Comparison of ENCODE assay signal across 11 cellular contexts in the genomic region with DNA sequence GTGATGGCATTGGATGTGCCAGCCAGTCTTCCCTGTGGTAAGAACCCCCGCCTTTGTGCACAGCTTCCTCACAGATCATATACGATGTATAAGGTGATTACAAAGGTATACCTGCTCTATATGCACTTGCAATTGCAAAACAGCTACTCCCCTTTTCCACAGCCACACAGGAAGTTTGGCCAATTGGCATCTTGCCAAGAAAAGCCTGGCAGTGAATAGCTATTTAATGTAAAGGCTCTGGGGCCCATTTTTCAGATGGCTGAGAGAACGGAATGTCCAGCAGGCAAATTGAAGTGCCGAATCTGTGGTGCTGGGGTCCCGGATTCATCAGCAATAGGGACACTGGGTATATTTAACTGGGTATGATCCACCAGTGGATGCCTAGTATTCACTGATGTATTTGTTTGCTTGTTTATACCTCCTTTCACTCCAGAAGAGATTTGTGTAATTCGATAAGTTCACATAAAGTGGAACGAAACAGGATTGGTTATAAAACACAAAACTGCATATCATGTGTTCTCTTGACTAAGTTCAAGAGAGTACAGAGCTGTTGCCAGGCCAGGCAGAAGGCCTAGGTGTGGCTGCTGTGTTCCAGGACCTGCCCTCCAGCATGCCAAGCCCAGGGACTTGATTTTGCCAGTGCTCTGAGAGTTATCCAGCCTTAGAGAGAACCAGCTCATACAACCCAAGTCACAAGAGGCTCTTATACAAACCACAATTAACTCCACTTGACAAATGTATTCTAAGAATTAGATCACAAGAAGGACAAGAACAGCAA. TPM values are rescaled to one million over a fixed set of nuclear protein-coding genes. Genes with fewer than 3 reads are reported as not detected.
DNase-seq lines count a peak whose midpoint lies in the region; ATAC-seq and TF ChIP-seq lines count a peak whose summit lies in the region.
"Had no signal": no experiment of that assay in that cellular context is flagged by ENCODE, and none has a peak within 500 bp of the region (broad histone marks: within the 10 kb centered on the region; RNA-seq: fewer than 3 reads in every experiment).

No MANE protein-coding gene starts in this region.

- in situ Hi-C loops in mammary epithelial cell (cut with MboI; ENCODE audit: low sequenced_read_pairs in 2 of 2) = no loop called here

- no peaks in the 10 kb centered on the region for H3K79me2 ChIP-seq in mammary epithelial cell (ENCODE audit: insufficient read depth, low read length)

- no peak overlapping the region for H3K4me2 ChIP-seq in mammary epithelial cell (ENCODE audit: insufficient read depth, low read depth, low read length)

- H4K20me1 ChIP-seq in mammary epithelial cell (ENCODE audit: insufficient read depth, low read length) = no peaks in the 10 kb centered on the region

- BruUV-seq in MCF 10A (replicated peaks; lab: Mats Ljungman, UMichigan) = no TSS peak
- no TSS peak for BruUV-seq in mammary epithelial cell (replicated peaks; lab: Mats Ljungman, UMichigan)

- no peaks in the 10 kb centered on the region for H3K36me3 Mint-ChIP-seq in MCF 10A (ENCODE audit: insufficient read depth, unreplicated experiment)
- H3K36me3 Mint-ChIP-seq: activated naive CD8-positive, alpha-beta T cell treated with anti-CD3 and anti-CD28 coated beads, Interleukin-2, amount 10 ng/mL, durations not matched to agents 7 days and 5 days had no signal

- WGBS in mammary epithelial cell (ENCODE audit: low coverage, missing lambda C conversion rate) = 51% methylated on average over 7 of the region's 7 CpGs

- H2AFZ ChIP-seq in mammary epithelial cell (ENCODE audit: low read depth, low read length) = no peak overlapping the region

- H3K27me3 ChIP-seq in mammary epithelial cell (ENCODE audit: insufficient read depth, low read length) (no peaks in the 10 kb centered on the region), adipocyte (replicated peaks; ENCODE audit: control insufficient read depth, insufficient read depth, low read length) (peaks cover 40% of the 10 kb centered on the region), vagina (no peaks in the 10 kb centered on the region), MG63 (no peaks in the 10 kb centered on the region; the same call in 1 of the 2 replicates)

- H3K27ac Mint-ChIP-seq in MCF 10A (ENCODE audit: low read depth, unreplicated experiment) = peak overlapping the region; percentile 84
- H3K27ac Mint-ChIP-seq: activated naive CD8-positive, alpha-beta T cell treated with anti-CD3 and anti-CD28 coated beads, Interleukin-2, amount 10 ng/mL, durations not matched to agents 7 days and 5 days had no signal

- peak overlapping the region; percentile 15 for H3K4me3 Mint-ChIP-seq in MCF 10A (ENCODE audit: unreplicated experiment)
- H3K4me3 Mint-ChIP-seq: activated naive CD8-positive, alpha-beta T cell treated with anti-CD3 and anti-CD28 coated beads, Interleukin-2, amount 10 ng/mL, durations not matched to agents 7 days and 5 days had no signal

- H3K9me3 Mint-ChIP-seq in MCF 10A (ENCODE audit: unreplicated experiment) = peaks cover 8% of the 10 kb centered on the region

- POLR2A ChIA-PET in MCF 10A (lab: Yijun Ruan, JAX) = interaction anchor here (0.6 to 2.2 kb wide), 15 partner anchors 10 to 644 kb away, joined by 3 to 17 read pairs (median 3); a partner anchor contains a TSS

- no peaks in the 10 kb centered on the region for H3K36me3 ChIP-seq in mammary epithelial cell (ENCODE audit: insufficient read depth, low read length)
- H3K36me3 ChIP-seq in adipocyte (ENCODE audit: control insufficient read depth, insufficient read depth, low read length, severe bottlenecking) = no peaks in the 10 kb centered on the region
- no peaks in the 10 kb centered on the region for H3K36me3 ChIP-seq in vagina
- H3K36me3 ChIP-seq in MG63 = no peaks in the 10 kb centered on the region

- peak; percentile 92 for ATAC-seq in left colon

- CTCF ChIA-PET in MCF 10A (lab: Yijun Ruan, JAX) (interaction anchor here (0.6 to 2.7 kb wide), 13 partner anchors 11 to 1252 kb away, joined by 3 to 43 read pairs (median 4); no protein-coding TSS in a partner anchor), mammary epithelial cell (lab: Charles Lee; ENCODE audit: low non-redundant PET) (no interaction called here)

- peaks cover 45% of the 10 kb centered on the region for H3K4me1 Mint-ChIP-seq in MCF 10A (ENCODE audit: insufficient read depth, unreplicated experiment)
- H3K4me1 Mint-ChIP-seq: activated naive CD8-positive, alpha-beta T cell treated with anti-CD3 and anti-CD28 coated beads, Interleukin-2, amount 10 ng/mL, durations not matched to agents 7 days and 5 days had no signal

- DNase-seq in MCF 10A (ENCODE audit: unreplicated experiment) = peak; percentile 97
- DNase-seq in mammary epithelial cell = no peak
- DNase-seq in adipocyte (ENCODE audit: low read depth) = no peak
- DNase-seq in left colon = peak; percentile 48 to 73
- DNase-seq in vagina (ENCODE audit: extremely low spot score in 2 of 2) = no peak
- no peak for DNase-seq in MG63
- DNase-seq in SHP77 (lab: John Stamatoyannopoulos, UW) = no peak
- no peak for DNase-seq in caudate nucleus (lab: John Stamatoyannopoulos, UW)
- DNase-seq: activated naive CD8-positive, alpha-beta T cell treated with anti-CD3 and anti-CD28 coated beads, Interleukin-2, amount 10 ng/mL, durations not matched to agents 7 days and 5 days; mesendoderm; T1000 had no signal

- H3K27ac ChIP-seq in mammary epithelial cell (ENCODE audit: insufficient read depth, low read depth, low read length) (no peak overlapping the region), vagina (peak overlapping the region; percentile 16), caudate nucleus (ENCODE audit: low read depth, low read length) (no peak overlapping the region)

- intact Hi-C loops in MCF 10A (cut with micrococcal nuclease) (loop anchor here (5.0 kb wide), 1 partner anchor 106 kb away; a partner anchor contains a TSS), mammary epithelial cell (cut with micrococcal nuclease) (no loop called here), left colon (cut with DNase I, micrococcal nuclease) (no loop called here), vagina (cut with DNase I) (no loop called here)

- H3K4me3 ChIP-seq in mammary epithelial cell (replicated peaks in 1 of 3; ENCODE audit: insufficient read depth in 1 of 3, low read depth in 2 of 3, low read length in 3 of 3) = no peak overlapping the region
- no peak overlapping the region for H3K4me3 ChIP-seq in adipocyte (ENCODE audit: low read length)
- H3K4me3 ChIP-seq in vagina = no peak overlapping the region
- no peak overlapping the region for H3K4me3 ChIP-seq in MG63

- H3K9ac ChIP-seq in mammary epithelial cell (ENCODE audit: insufficient read depth, low read length) = no peak overlapping the region
- H3K9ac ChIP-seq in adipocyte (ENCODE audit: low read length) = peak overlapping the region; percentile 2

- TF ChIP-seq POLR2A in vagina (IDR thresholded peaks at IDR 0.05) = no peak

- no peaks in the 10 kb centered on the region for H3K9me3 ChIP-seq in mammary epithelial cell (replicated peaks; ENCODE audit: insufficient read depth, low read length)
- no peaks in the 10 kb centered on the region for H3K9me3 ChIP-seq in adipocyte (ENCODE audit: control insufficient read depth, low read length)
- no peaks in the 10 kb centered on the region for H3K9me3 ChIP-seq in vagina
- no peaks in the 10 kb centered on the region for H3K9me3 ChIP-seq in MG63

- TF ChIP-seq CTCF in MCF 10A (IDR thresholded peaks at IDR 0.05; ENCODE audit: unreplicated experiment) (no peak), mammary epithelial cell (conservative IDR thresholded peaks at IDR 0.05 in 1 of 2, IDR thresholded peaks at IDR 0.05 in 1 of 2; ENCODE audit: extremely low read depth in 1 of 2, insufficient read depth in 1 of 2, low read depth in 1 of 2, low read length in 2 of 2) (no peak), vagina (IDR thresholded peaks at IDR 0.05) (no peak)

- H3K4me1 ChIP-seq in mammary epithelial cell (ENCODE audit: insufficient read depth, low read length) (peaks cover 27% of the 10 kb centered on the region), adipocyte (ENCODE audit: control insufficient read depth, insufficient read depth, low read length) (peaks cover 24% of the 10 kb centered on the region), vagina (peaks cover 30% of the 10 kb centered on the region)

- dilution Hi-C loops in mammary epithelial cell (cut with HindIII; ENCODE audit: low sequenced_read_pairs) = no loop called here

- no peaks in the 10 kb centered on the region for H3K27me3 Mint-ChIP-seq in MCF 10A (ENCODE audit: insufficient read depth, unreplicated experiment)

RNA-seq across cellular contexts. Expression of a gene that starts 27.7 kb away (rescaled TPM):
- total RNA-seq in MCF 10A (2022) = not detected in 2 replicates
- total RNA-seq in mammary epithelial cell = 1 to 10 TPM in 1 of 2 donors, under 1 TPM in 1; 0.28 to 7.2 TPM
- 0.35 TPM for polyA plus RNA-seq in mammary epithelial cell
- polyA minus RNA-seq in mammary epithelial cell = not detected
- under 1 TPM in 1 of 2 donors, not detected in 1; 0.27 TPM for total RNA-seq in left colon
- total RNA-seq in vagina = 20.6 TPM
- not detected in 2 replicates for total RNA-seq in MG63 (2014; rRNA removed; shearing (Covaris generic); ENCODE audit: low replicate concordance)
- total RNA-seq: activated naive CD8-positive, alpha-beta T cell treated with anti-CD3 and anti-CD28 coated beads, Interleukin-2, amount 10 ng/mL, durations not matched to agents 7 days and 5 days had no signal

Comparison
In these comparisons a context has a peak if more than half of its experiments do, and no peak if none do; other contexts are left out.
1. DNase-seq: peak in MCF 10A (single experiment) and left colon (2 of 2); none in mammary epithelial cell (single experiment), adipocyte (single experiment), vagina (0 of 2), MG63 (single experiment), SHP77 (0 of 2) and caudate nucleus (0 of 61).